18 cellular contexts compared by ENCODE assay signal in the genomic region with DNA sequence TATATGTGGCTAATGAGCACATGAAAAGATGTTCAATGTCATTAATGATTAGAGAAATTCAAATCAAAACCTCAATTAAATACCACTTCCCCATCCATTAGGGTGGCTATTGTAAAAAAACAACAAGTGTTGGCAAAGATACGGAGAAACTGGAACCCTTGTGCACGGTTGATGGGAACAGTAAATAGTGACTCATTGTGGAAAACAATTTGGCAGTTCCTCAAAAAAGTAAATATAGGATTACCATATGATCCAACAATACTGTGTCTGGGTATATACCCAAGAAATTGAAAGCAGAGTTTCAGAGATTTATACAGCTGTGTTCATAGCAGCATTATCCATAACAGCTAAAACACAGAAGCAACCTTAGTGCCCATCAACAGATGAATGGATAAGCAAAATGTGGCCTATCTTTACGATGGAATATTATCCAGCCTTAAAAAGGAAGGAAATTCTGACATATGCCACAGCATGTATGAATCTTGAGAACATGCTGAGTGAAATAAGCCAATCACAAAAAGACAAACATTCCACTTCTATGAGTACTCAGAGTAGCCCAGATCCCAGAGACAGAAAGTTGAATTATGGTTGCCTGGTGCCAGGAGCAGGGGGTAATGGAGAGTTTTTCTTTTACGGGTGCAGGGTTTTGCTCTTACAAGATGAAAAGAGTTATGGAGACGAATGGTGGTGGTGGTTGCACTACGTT. TPM values are rescaled to one million over a fixed set of nuclear protein-coding genes. Genes with fewer than 3 reads are reported as not detected.
DNase-seq lines count a peak whose midpoint lies in the region; ATAC-seq, FAIRE-seq and TF ChIP-seq lines count a peak whose summit lies in the region.
"Had no signal": no experiment of that assay in that cellular context is flagged by ENCODE, and none has a peak within 500 bp of the region (broad histone marks: within the 10 kb centered on the region; RNA-seq: fewer than 3 reads in every experiment).

No MANE protein-coding gene starts in this region.

- DNase-seq in CD1c-positive myeloid dendritic cell (ENCODE audit: extremely low spot score): peak; percentile 32
- DNase-seq in LNCaP clone FGC (ENCODE audit: low read depth): peak; percentile 95
- peak; percentile 72 for DNase-seq in Panc1 (ENCODE audit: low read depth, low spot score)
- DNase-seq in tibial nerve (ENCODE audit: low spot score in 2 of 2): no peak
- DNase-seq in HTR-8/SVneo (ENCODE audit: insufficient read length, low spot score): no peak
- DNase-seq in C1 segment of cervical spinal cord (lab: John Stamatoyannopoulos, UW): no peak
- no peak for DNase-seq in ecto neural progenitor cell (ENCODE audit: low spot score)
- DNase-seq: activated CD4-positive, alpha-beta T cell treated with anti-CD3 and anti-CD28 coated beads, Interleukin-2, amount 50 U/mL, for 4 hours; activated effector memory CD4-positive, alpha-beta T cell treated with Interleukin-2 at 50 U/mL for 16 hours; DND-41; NCI-H1092 treated with DMSO at 0.1 percent for 48 hours; NK-92 treated with Interleukin-12 subunit alpha and Interleukin-12 subunit beta, amount 100 ng/mL, for 24 hours; posterior cingulate gyrus; stimulated activated CD4-positive, alpha-beta T cell treated with anti-CD3 and anti-CD28 coated beads, Interleukin-15, amount 100 ng/mL, for 24 hours had no signal

- no peaks in the 10 kb centered on the region for H3K27me3 ChIP-seq in Panc1 (ENCODE audit: control insufficient read depth, insufficient read depth, low read length)
- no peaks in the 10 kb centered on the region for H3K27me3 ChIP-seq in tibial nerve
- H3K27me3 ChIP-seq: SJSA1, suprapubic skin had no signal

- ATAC-seq in Panc1 (peak; percentile 90), esophagus mucosa (peak; percentile 69)
- ATAC-seq: GM12878 had no signal

- no TSS peak for BruUV-seq in Panc1 (replicated peaks; lab: Mats Ljungman, UMichigan)

- WGBS in tibial nerve, 2 donors: 86 to 89% methylated on average over 6 of the region's 6 CpGs

- TF ChIP-seq CTCF in LNCaP clone FGC (IDR thresholded peaks at IDR 0.05; ENCODE audit: control insufficient read depth, extremely low read depth, insufficient read depth) (no peak), Panc1 (IDR thresholded peaks at IDR 0.05) (no peak), tibial nerve (IDR thresholded peaks at IDR 0.05) (no peak)

- POLR2A ChIA-PET in Panc1 (lab: Charles Lee): no interaction called here

- H3K27ac ChIP-seq in Panc1 (ENCODE audit: low read length): 0 out of 2 replicates have a peak overlapping the region, but pooled peaks have one; percentile 8
- no peak overlapping the region for H3K27ac ChIP-seq in tibial nerve
- H3K27ac ChIP-seq: SJSA1, suprapubic skin had no signal

- no peaks in the 10 kb centered on the region; the same call in 1 of the 2 replicates for H3K4me1 ChIP-seq in Panc1 (ENCODE audit: control insufficient read depth, insufficient read depth, low read length)
- H3K4me1 ChIP-seq in tibial nerve: no peaks in the 10 kb centered on the region
- H3K4me1 ChIP-seq: suprapubic skin had no signal

- in situ Hi-C loops in Panc1 (cut with HindIII; ENCODE audit: low pct_unique_long_range_greater_than_20kb, low sequenced_read_pairs): no loop called here

- CTCF ChIA-PET in Panc1 (lab: Charles Lee): no interaction called here

- TF ChIP-seq EP300 in tibial nerve (IDR thresholded peaks at IDR 0.05): no peak

- intact Hi-C loops in Panc1 (cut with micrococcal nuclease; ENCODE audit: unreplicated experiment): no loop called here

- TF ChIP-seq POLR2A in tibial nerve (IDR thresholded peaks at IDR 0.05): no peak

- H3K36me3 ChIP-seq in Panc1 (ENCODE audit: control insufficient read depth, insufficient read depth, low read length) (no peaks in the 10 kb centered on the region), tibial nerve (no peaks in the 10 kb centered on the region)
- H3K36me3 ChIP-seq: SJSA1, suprapubic skin had no signal

- H3K9me3 ChIP-seq in Panc1 (ENCODE audit: control insufficient read depth, insufficient read depth, low read depth, low read length) (peaks cover 3% of the 10 kb centered on the region; the same call in 1 of the 2 replicates), tibial nerve (peaks cover 0 to 34% (median 10%) of the 10 kb centered on the region in 4 donors)
- H3K9me3 ChIP-seq: SJSA1 had no signal

- H3K4me3 ChIP-seq in LNCaP clone FGC (ENCODE audit: low read depth, low read length): no peak overlapping the region
- no peak overlapping the region for H3K4me3 ChIP-seq in Panc1 (ENCODE audit: low read depth in 2 of 2, low read length in 2 of 2)
- no peak overlapping the region for H3K4me3 ChIP-seq in tibial nerve
- H3K4me3 ChIP-seq: GM12878, SJSA1, suprapubic skin had no signal

- no peak for FAIRE-seq in HTR-8/SVneo (lab: Jason Lieb, UNC)
- FAIRE-seq: GM12878 had no signal

RNA-seq across cellular contexts. Expression of gene LRRC14B, which starts 41.4 kb away (rescaled TPM):
- 0.82 TPM for total RNA-seq in Panc1 (2021; ENCODE audit: unreplicated experiment)
- 0.74 TPM for polyA plus RNA-seq in Panc1 (2012; ENCODE audit: insufficient read length)
- total RNA-seq in esophagus mucosa: not detected
- not detected for total RNA-seq in tibial nerve
- total RNA-seq: SJSA1, suprapubic skin had no signal

RNA-seq across cellular contexts. Expression of gene PLEKHG4B, which starts 57.9 kb away (rescaled TPM):
- total RNA-seq in Panc1 (2021; ENCODE audit: unreplicated experiment) (8.9 TPM), esophagus mucosa (0.36 TPM), tibial nerve (under 1 TPM; under 0.01 to 0.42 (median 0.26) TPM)
- polyA plus RNA-seq in Panc1 (2012; ENCODE audit: insufficient read length): 9.4 TPM

Comparison
In these comparisons a context has a peak if more than half of its experiments do, and no peak if none do; other contexts are left out.
1. DNase-seq: peak in CD1c-positive myeloid dendritic cell (single experiment), LNCaP clone FGC (single experiment) and Panc1 (single experiment); none in tibial nerve (0 of 2), HTR-8/SVneo (single experiment), C1 segment of cervical spinal cord (0 of 14) and ecto neural progenitor cell (single experiment).